24 cellular contexts compared by ENCODE assay signal in the genomic region with DNA sequence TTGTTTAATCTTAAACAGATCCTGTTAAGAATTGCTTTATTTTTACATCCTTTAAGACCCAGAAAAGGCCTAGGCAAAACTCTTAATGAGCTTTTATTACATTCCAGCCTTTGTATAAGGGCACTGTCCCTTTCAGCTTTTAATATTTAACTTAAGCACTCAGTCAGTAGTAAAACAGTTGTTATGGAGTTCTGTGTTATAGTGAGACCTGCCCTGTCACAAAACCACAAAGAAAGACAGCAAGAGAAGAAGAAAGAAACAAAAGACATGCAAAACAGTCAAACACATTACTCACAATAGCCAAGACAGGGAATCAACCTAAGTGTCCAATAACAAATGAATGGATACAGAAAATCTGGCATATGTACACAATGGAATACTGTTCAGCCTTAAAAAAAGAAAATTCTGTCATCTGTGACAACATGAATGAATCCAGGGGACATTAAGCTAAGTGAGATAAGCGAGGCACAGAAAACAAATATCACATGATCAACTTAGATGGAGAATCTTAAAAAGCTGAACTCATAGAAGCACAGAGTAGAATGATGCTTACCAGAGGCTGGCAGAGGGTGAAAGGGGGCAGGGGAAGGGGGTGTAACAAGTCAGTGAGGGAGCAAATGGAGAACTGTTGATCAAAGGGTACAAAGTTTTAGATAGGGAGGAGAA.
DNase-seq lines count a peak whose midpoint lies in the region; ATAC-seq, FAIRE-seq and TF ChIP-seq lines count a peak whose summit lies in the region.
"Had no signal": no experiment of that assay in that cellular context is flagged by ENCODE, and none has a peak within 500 bp of the region (broad histone marks: within the 10 kb centered on the region; RNA-seq: fewer than 3 reads in every experiment).

No MANE protein-coding gene starts in this region.

- DNase-seq in HT-29 (ENCODE audit: low spot score) (peak; percentile 51), kidney epithelial cell (ENCODE audit: low read depth) (peak; percentile 48), pancreas (no peak), OCI-LY7 (ENCODE audit: low spot score) (no peak), GM12892 (ENCODE audit: insufficient read length) (no peak)
- DNase-seq in stimulated activated naive CD8-positive, alpha-beta T cell treated with anti-CD3 and anti-CD28 coated beads, Interleukin-15, amount 100 ng/mL, for 72 hours: no peak
- DNase-seq: activated CD4-positive, alpha-beta memory T cell treated with anti-CD3 and anti-CD28 coated beads for 36 hours; activated naive CD4-positive, alpha-beta T cell treated with anti-CD3 and anti-CD28 coated beads for 36 hours; anterior cingulate cortex; CD4-positive, CD25-positive, alpha-beta regulatory T cell; central memory CD4-positive, alpha-beta T cell; effector CD8-positive, alpha-beta T cell; H9; mammary epithelial cell; natural killer cell; NCI-H1694; NCI-H774; spleen; substantia nigra had no signal

- ATAC-seq in GM18861 (IDR thresholded peaks at IDR 0.05; ENCODE audit: unreplicated experiment) (peak; percentile 59), pancreas (peak in 3 of 4 donors; percentile 15 to 29 (median 29)), HG03571 (IDR thresholded peaks at IDR 0.05; ENCODE audit: unreplicated experiment) (no peak)
- no peak for ATAC-seq in stimulated activated naive CD8-positive, alpha-beta T cell treated with anti-CD3 and anti-CD28 coated beads, Interleukin-15, amount 100 ng/mL, for 72 hours
- ATAC-seq: natural killer cell had no signal

- no TSS peak for BruUV-seq in OCI-LY7 (replicated peaks; lab: Mats Ljungman, UMichigan)

- peak; percentile 9 for FAIRE-seq in pancreas (lab: Jason Lieb, UNC)
- no peak for FAIRE-seq in GM12892 (lab: Jason Lieb, UNC)

- H3K79me2 ChIP-seq in OCI-LY7 (ENCODE audit: insufficient read depth, low read depth, low read length): no peaks in the 10 kb centered on the region

- H3K4me3 Mint-ChIP-seq in stimulated activated naive CD8-positive, alpha-beta T cell treated with anti-CD3 and anti-CD28 coated beads, Interleukin-15, amount 100 ng/mL, for 72 hours: no peak overlapping the region
- H3K4me3 Mint-ChIP-seq: activated CD4-positive, alpha-beta memory T cell treated with anti-CD3 and anti-CD28 coated beads for 36 hours; activated naive CD4-positive, alpha-beta T cell treated with anti-CD3 and anti-CD28 coated beads for 36 hours; CD4-positive, CD25-positive, alpha-beta regulatory T cell; H9; natural killer cell; T-helper 2 cell treated with Interferon-gamma antibody and Interleukin-4, amounts not matched to agents 5 μg/mL and 100 μg/mL, for 36 hours had no signal

- H3K27me3 ChIP-seq in kidney epithelial cell (ENCODE audit: control insufficient read depth, insufficient read depth, low read length): no peaks in the 10 kb centered on the region
- no peaks in the 10 kb centered on the region for H3K27me3 ChIP-seq in pancreas
- H3K27me3 ChIP-seq: SJSA1, vagina had no signal

- no peak for TF ChIP-seq POLR2A in GM12892 (IDR thresholded peaks at IDR 0.05; ENCODE audit: low read depth, low read length)

- H3K4me1 Mint-ChIP-seq in stimulated activated naive CD8-positive, alpha-beta T cell treated with anti-CD3 and anti-CD28 coated beads, Interleukin-15, amount 100 ng/mL, for 72 hours: no peaks in the 10 kb centered on the region
- H3K4me1 Mint-ChIP-seq: CD4-positive, CD25-positive, alpha-beta regulatory T cell; natural killer cell had no signal

- H3K4me2 ChIP-seq in OCI-LY7 (ENCODE audit: low read length): no peak overlapping the region

- peaks cover 7% of the 10 kb centered on the region for H3K27me3 Mint-ChIP-seq in stimulated activated naive CD8-positive, alpha-beta T cell treated with anti-CD3 and anti-CD28 coated beads, Interleukin-15, amount 100 ng/mL, for 72 hours
- H3K27me3 Mint-ChIP-seq: activated CD4-positive, alpha-beta memory T cell treated with anti-CD3 and anti-CD28 coated beads for 36 hours; CD4-positive, CD25-positive, alpha-beta regulatory T cell had no signal

- POLR2A ChIA-PET in OCI-LY7 (lab: Charles Lee): no interaction called here

- H3K27ac Mint-ChIP-seq in stimulated activated naive CD8-positive, alpha-beta T cell treated with anti-CD3 and anti-CD28 coated beads, Interleukin-15, amount 100 ng/mL, for 72 hours: no peak overlapping the region
- H3K27ac Mint-ChIP-seq: activated CD4-positive, alpha-beta memory T cell treated with anti-CD3 and anti-CD28 coated beads for 36 hours; activated naive CD4-positive, alpha-beta T cell treated with anti-CD3 and anti-CD28 coated beads for 36 hours; CD4-positive, CD25-positive, alpha-beta regulatory T cell; natural killer cell; T-helper 2 cell treated with Interferon-gamma antibody and Interleukin-4, amounts not matched to agents 5 μg/mL and 100 μg/mL, for 36 hours had no signal

- H3K9me3 Mint-ChIP-seq in stimulated activated naive CD8-positive, alpha-beta T cell treated with anti-CD3 and anti-CD28 coated beads, Interleukin-15, amount 100 ng/mL, for 72 hours: no peaks in the 10 kb centered on the region
- H3K9me3 Mint-ChIP-seq: H9; T-helper 2 cell treated with Interferon-gamma antibody and Interleukin-4, amounts not matched to agents 5 μg/mL and 100 μg/mL, for 36 hours had no signal

- intact Hi-C loops in pancreas (cut with DNase I) (no loop called here), OCI-LY7 (cut with micrococcal nuclease; ENCODE audit: unreplicated experiment) (no loop called here)

- no peaks in the 10 kb centered on the region for H3K9me2 ChIP-seq in OCI-LY7 (ENCODE audit: insufficient read depth, low read length)

- H2AFZ ChIP-seq in OCI-LY7 (ENCODE audit: low read length): no peak overlapping the region

- TF ChIP-seq CTCF in kidney epithelial cell (IDR thresholded peaks at IDR 0.05; ENCODE audit: insufficient read depth, low read length, poor library complexity, severe bottlenecking) (no peak), pancreas (IDR thresholded peaks at IDR 0.05) (no peak), OCI-LY7 (conservative IDR thresholded peaks at IDR 0.05; ENCODE audit: low read length) (no peak)

- H4K20me1 ChIP-seq in OCI-LY7 (ENCODE audit: insufficient read depth, low read length): no peaks in the 10 kb centered on the region

- H3K36me3 ChIP-seq in kidney epithelial cell (ENCODE audit: control insufficient read depth, insufficient read depth, low read length) (no peaks in the 10 kb centered on the region), pancreas (no peaks in the 10 kb centered on the region), OCI-LY7 (ENCODE audit: insufficient read depth, low read length) (no peaks in the 10 kb centered on the region)
- H3K36me3 ChIP-seq: SJSA1, spleen, vagina had no signal

- CTCF ChIA-PET in OCI-LY7 (lab: Charles Lee; ENCODE audit: unreplicated experiment): no interaction called here

- H3K4me3 ChIP-seq in kidney epithelial cell (ENCODE audit: low read depth, low read length): no peak overlapping the region
- no peak overlapping the region for H3K4me3 ChIP-seq in pancreas
- H3K4me3 ChIP-seq in OCI-LY7 (ENCODE audit: low read depth, low read length, poor library complexity, severe bottlenecking): no peak overlapping the region
- H3K4me3 ChIP-seq: SJSA1, spleen, vagina had no signal

- H3K27ac ChIP-seq in pancreas: no peak overlapping the region
- H3K27ac ChIP-seq in OCI-LY7 (ENCODE audit: low read depth, low read length, poor library complexity, severe bottlenecking): no peak overlapping the region
- H3K27ac ChIP-seq: SJSA1, spleen, vagina had no signal

- H3K9me3 ChIP-seq in pancreas (no peaks in the 10 kb centered on the region), OCI-LY7 (ENCODE audit: low read length) (no peaks in the 10 kb centered on the region)
- H3K9me3 ChIP-seq: SJSA1, vagina had no signal

- 43 to 64% methylated on average over 1 of the region's 1 CpG for WGBS in pancreas, 2 donors

- H3K4me1 ChIP-seq in pancreas (no peaks in the 10 kb centered on the region), OCI-LY7 (ENCODE audit: insufficient read depth, low read length, poor library complexity, severe bottlenecking) (no peaks in the 10 kb centered on the region)
- H3K4me1 ChIP-seq: SJSA1, spleen, vagina had no signal

Comparison
In these comparisons a context has a peak if more than half of its experiments do, and no peak if none do; other contexts are left out.
1. ATAC-seq: peak in GM18861 (single experiment) and pancreas (3 of 4); none in HG03571 (single experiment) and stimulated activated naive CD8-positive, alpha-beta T cell treated with anti-CD3 and anti-CD28 coated beads, Interleukin-15, amount 100 ng/mL, for 72 hours (single experiment).
2. DNase-seq: peak in HT-29 (single experiment) and kidney epithelial cell (single experiment); none in pancreas (0 of 6), OCI-LY7 (single experiment), GM12892 (single experiment) and stimulated activated naive CD8-positive, alpha-beta T cell treated with anti-CD3 and anti-CD28 coated beads, Interleukin-15, amount 100 ng/mL, for 72 hours (0 of 2).